Comparison of ENCODE assay signal across 22 cellular contexts in genomic region chr4:144711685-144712456, GRCh38.
DNase-seq lines count a peak whose midpoint lies in the region; ATAC-seq, FAIRE-seq and TF ChIP-seq lines count a peak whose summit lies in the region.
"Had no signal": no experiment of that assay in that cellular context is flagged by ENCODE, and none has a peak within 500 bp of the region (broad histone marks: within the 10 kb centered on the region; RNA-seq: fewer than 3 reads in every experiment).

No MANE protein-coding gene starts in this region.

- no peak overlapping the region for H2AFZ ChIP-seq in endothelial cell of umbilical vein (ENCODE audit: low read depth, low read length)

- no peak for TF ChIP-seq POLR2A in endothelial cell of umbilical vein (IDR thresholded peaks at IDR 0.05; ENCODE audit: low read depth, low read length)

- peaks cover 32% of the 10 kb centered on the region for H3K4me1 ChIP-seq in HAP-1
- H3K4me1 ChIP-seq in endothelial cell of umbilical vein (ENCODE audit: control insufficient read depth, extremely low read depth, insufficient read depth, low read length): peaks cover 49% of the 10 kb centered on the region
- peaks cover 0 to 20% (median 13%) of the 10 kb centered on the region in 3 donors for H3K4me1 ChIP-seq in pancreas

- H4K20me1 ChIP-seq in endothelial cell of umbilical vein (replicated peaks; ENCODE audit: control insufficient read depth, extremely low read depth, insufficient read depth, low read length): no peaks in the 10 kb centered on the region

- H3K4me2 ChIP-seq in endothelial cell of umbilical vein (ENCODE audit: insufficient read depth, low read length): no peak overlapping the region
- H3K4me2 ChIP-seq: KMS-11, SK-N-SH had no signal

- no peaks in the 10 kb centered on the region for H3K9me1 ChIP-seq in endothelial cell of umbilical vein (replicated peaks; ENCODE audit: control insufficient read depth, extremely low read depth, insufficient read depth, low read length)

- POLR2A ChIA-PET in endothelial cell of umbilical vein (lab: Charles Lee): no interaction called here

- H3K27me3 ChIP-seq in HAP-1 (ENCODE audit: low read depth) (no peaks in the 10 kb centered on the region), endothelial cell of umbilical vein (ENCODE audit: control insufficient read depth in 2 of 2, insufficient read depth in 2 of 2, low read length in 2 of 2) (no peaks in the 10 kb centered on the region), pancreas (no peaks in the 10 kb centered on the region)

- intact Hi-C loops in endothelial cell of umbilical vein (cut with micrococcal nuclease) (loop anchor here (2.0 kb wide), 1 partner anchor 65 kb away; the partner anchor contains the start of gene HHIP), pancreas (cut with DNase I) (no loop called here)

- H3K36me3 ChIP-seq in HAP-1 (replicated peaks): no peaks in the 10 kb centered on the region
- peaks cover 22 to 70% of the 10 kb centered on the region in 2 experiments for H3K36me3 ChIP-seq in endothelial cell of umbilical vein (ENCODE audit: control insufficient read depth in 2 of 2, extremely low read depth in 1 of 2, insufficient read depth in 2 of 2, low read length in 2 of 2)
- no peaks in the 10 kb centered on the region for H3K36me3 ChIP-seq in pancreas

- peak overlapping the region; percentile 57 for H3K27ac ChIP-seq in angular gyrus (ENCODE audit: low read depth, low read length)
- H3K27ac ChIP-seq in endothelial cell of umbilical vein (ENCODE audit: insufficient read depth, low read depth, low read length): peak overlapping the region; percentile 37
- peak overlapping the region in 1 of 4 donors; percentile 41 for H3K27ac ChIP-seq in pancreas
- H3K27ac ChIP-seq: KMS-11 had no signal

- in situ Hi-C loops in HAP-1 (cut with MboI; ENCODE audit: low sequenced_read_pairs): no loop called here

- WGBS in pancreas, 2 donors: 51 to 54% methylated on average over 4 of the region's 4 CpGs

- ATAC-seq in pancreas: peak; percentile 15 to 56 (median 30)
- ATAC-seq in GM21786 (IDR thresholded peaks at IDR 0.05; ENCODE audit: unreplicated experiment): no peak

- peaks cover 27% of the 10 kb centered on the region for H3K79me2 ChIP-seq in endothelial cell of umbilical vein (ENCODE audit: control insufficient read depth, insufficient read depth, low read length)

- CTCF ChIA-PET in endothelial cell of umbilical vein (lab: Charles Lee): interaction anchor here (0.6 to 1.8 kb wide), 2 partner anchors 350 to 434 kb away, joined by 4 to 5 read pairs; no protein-coding TSS in a partner anchor

- TF ChIP-seq CTCF in endothelial cell of umbilical vein (IDR thresholded peaks at IDR 0.05; ENCODE audit: extremely low read depth in 1 of 2, insufficient read depth in 1 of 2, low read depth in 1 of 2, low read length in 2 of 2): no peak
- no peak for TF ChIP-seq CTCF in pancreas (IDR thresholded peaks at IDR 0.05)

- FAIRE-seq in endothelial cell of umbilical vein (lab: Jason Lieb, UNC) (no peak), pancreas (lab: Jason Lieb, UNC) (no peak)
- FAIRE-seq: D721Med had no signal

- DNase-seq in HAP-1 (ENCODE audit: low spot score in 2 of 2) (peak; percentile 25 to 82), endothelial cell of umbilical vein (ENCODE audit: low read depth, low spot score) (no peak), pancreas (no peak), mucosa of gallbladder (ENCODE audit: low spot score) (no peak), GM19240 (ENCODE audit: insufficient read length, low spot score) (no peak), ecto neural progenitor cell (ENCODE audit: low spot score) (no peak)
- DNase-seq: 8988T, GOT3, NCI-H1092, NCI-H1436 treated with DMSO at 0.1 percent for 48 hours, NCI-H187 treated with DMSO at 0.1 percent for 48 hours, NCI-H2171 treated with DMSO at 0.1 percent for 48 hours, NCI-H345, NCI-H510A treated with DMSO at 0.1 percent for 48 hours, NCI-H774, SIG-M5, SK-N-SH, SW 1271 had no signal

- H3K4me3 ChIP-seq in HAP-1 (no peak overlapping the region), endothelial cell of umbilical vein (replicated peaks in 1 of 3; ENCODE audit: insufficient read depth in 1 of 3, low read depth in 1 of 3, low read length in 3 of 3) (no peak overlapping the region), pancreas (no peak overlapping the region)

- no TSS peak for BruUV-seq in endothelial cell of umbilical vein (replicated peaks; lab: Mats Ljungman, UMichigan)

- dilution Hi-C loops in endothelial cell of umbilical vein (cut with MboI; ENCODE audit: extremely low pct_ligation_motif_present, low sequenced_read_pairs): no loop called here

- H3K9ac ChIP-seq in endothelial cell of umbilical vein (replicated peaks; ENCODE audit: extremely low read depth, insufficient read depth, low read length): no peak overlapping the region
- H3K9ac ChIP-seq: KMS-11, SK-N-SH had no signal

- H3K9me3 ChIP-seq in HAP-1: no peaks in the 10 kb centered on the region
- H3K9me3 ChIP-seq in endothelial cell of umbilical vein (replicated peaks; ENCODE audit: control insufficient read depth, insufficient read depth, low read length): no peaks in the 10 kb centered on the region
- no peaks in the 10 kb centered on the region for H3K9me3 ChIP-seq in pancreas
- H3K9me3 ChIP-seq: SK-N-SH had no signal

TF ChIP-seq in endothelial cell of umbilical vein, 7 proteins besides CTCF, POLR2A, EP300 and RAD21:
- TF ChIP-seq MYC (IDR thresholded peaks at IDR 0.05; ENCODE audit: low read depth, low read length) (no peak), EZH2 (IDR thresholded peaks at IDR 0.05; ENCODE audit: borderline replicate concordance, low read depth, low read length, severe bottlenecking) (no peak), FOS (IDR thresholded peaks at IDR 0.05; ENCODE audit: borderline replicate concordance, insufficient read depth, low read length) (no peak), JUN (IDR thresholded peaks at IDR 0.05; ENCODE audit: borderline replicate concordance, insufficient read depth, insufficient read length, low read depth) (no peak), POLR2AphosphoS5 (IDR thresholded peaks at IDR 0.05; ENCODE audit: insufficient read depth, low read depth, low read length) (no peak), GATA2 (IDR thresholded peaks at IDR 0.05; ENCODE audit: insufficient read depth, insufficient read length, low read depth, low read length) (no peak)
- TF ChIP-seq, protein P1, sequence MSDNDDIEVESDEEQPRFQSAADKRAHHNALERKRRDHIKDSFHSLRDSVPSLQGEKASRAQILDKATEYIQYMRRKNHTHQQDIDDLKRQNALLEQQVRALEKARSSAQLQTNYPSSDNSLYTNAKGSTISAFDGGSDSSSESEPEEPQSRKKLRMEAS (IDR thresholded peaks at IDR 0.05; ENCODE audit: insufficient read depth, insufficient read length): no peak

Comparison
In these comparisons a context has a peak if more than half of its experiments do, and no peak if none do; other contexts are left out.
1. DNase-seq: peak in HAP-1 (2 of 2); none in endothelial cell of umbilical vein (single experiment), pancreas (0 of 6), mucosa of gallbladder (single experiment), GM19240 (single experiment) and ecto neural progenitor cell (single experiment).